15 cellular contexts compared by ENCODE assay signal in the genomic region with DNA sequence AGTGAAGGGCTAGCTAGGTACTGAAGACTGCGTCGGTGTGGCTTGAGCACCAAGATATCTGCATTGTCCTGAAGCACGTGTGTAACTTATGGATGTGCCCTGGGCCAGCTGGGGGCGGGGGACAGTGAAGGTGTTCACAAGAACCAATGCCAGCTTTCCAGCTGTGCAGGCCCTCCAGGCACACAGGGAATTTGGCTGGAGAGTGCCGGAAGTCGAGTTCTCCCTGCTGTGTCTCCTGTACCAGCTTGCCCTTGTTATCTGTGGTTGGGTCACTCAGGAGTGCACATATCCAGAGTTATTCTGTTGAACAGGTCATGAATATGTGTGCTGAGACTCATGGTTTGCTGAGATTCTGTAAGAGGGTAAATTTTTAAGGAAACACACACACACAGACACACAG.
"Had no signal": no experiment of that assay in that cellular context is flagged by ENCODE, and none has a peak within 500 bp of the region (broad histone marks: within the 10 kb centered on the region; RNA-seq: fewer than 3 reads in every experiment).

No MANE protein-coding gene starts in this region.

- H3K27ac ChIP-seq: brain microvascular endothelial cell, lower lobe of right lung, right lobe of liver, upper lobe of left lung had no signal

- H3K27me3 ChIP-seq: right lobe of liver, upper lobe of left lung had no signal

- H3K4me1 ChIP-seq: lower lobe of right lung, right lobe of liver, upper lobe of left lung had no signal

- H3K4me3 ChIP-seq: lower lobe of right lung, right lobe of liver, upper lobe of left lung had no signal

- H3K36me3 ChIP-seq: brain microvascular endothelial cell, lower lobe of right lung, right lobe of liver, upper lobe of left lung had no signal

- H3K9me3 ChIP-seq: lower lobe of right lung, right lobe of liver, upper lobe of left lung had no signal

- DNase-seq: activated CD4-positive, alpha-beta T cell treated with anti-CD3 and anti-CD28 coated beads, Interleukin-2, amount 10 ng/mL, durations not matched to agents 24 days and 14 days; activated CD4-positive, CD25-positive, alpha-beta regulatory T cell; activated CD8-positive, alpha-beta memory T cell treated with anti-CD3 and anti-CD28 coated beads, Interleukin-2, amount 50 U/mL, for 4 hours; activated CD8-positive, alpha-beta T cell treated with anti-CD3 and anti-CD28 coated beads, Interleukin-2, amount 10 ng/mL, durations not matched to agents 7 days and 5 days; activated naive CD4-positive, alpha-beta T cell; activated naive CD8-positive, alpha-beta T cell treated with anti-CD3 and anti-CD28 coated beads, Interleukin-2, amount 10 ng/mL, durations not matched to agents 7 days and 5 days; anterior cingulate cortex; brain microvascular endothelial cell; cerebellar nuclear complex; effector CD8-positive, alpha-beta T cell; head of caudate nucleus; left colon; lower lobe of right lung; right lobe of liver had no signal
